In the genomic region with DNA sequence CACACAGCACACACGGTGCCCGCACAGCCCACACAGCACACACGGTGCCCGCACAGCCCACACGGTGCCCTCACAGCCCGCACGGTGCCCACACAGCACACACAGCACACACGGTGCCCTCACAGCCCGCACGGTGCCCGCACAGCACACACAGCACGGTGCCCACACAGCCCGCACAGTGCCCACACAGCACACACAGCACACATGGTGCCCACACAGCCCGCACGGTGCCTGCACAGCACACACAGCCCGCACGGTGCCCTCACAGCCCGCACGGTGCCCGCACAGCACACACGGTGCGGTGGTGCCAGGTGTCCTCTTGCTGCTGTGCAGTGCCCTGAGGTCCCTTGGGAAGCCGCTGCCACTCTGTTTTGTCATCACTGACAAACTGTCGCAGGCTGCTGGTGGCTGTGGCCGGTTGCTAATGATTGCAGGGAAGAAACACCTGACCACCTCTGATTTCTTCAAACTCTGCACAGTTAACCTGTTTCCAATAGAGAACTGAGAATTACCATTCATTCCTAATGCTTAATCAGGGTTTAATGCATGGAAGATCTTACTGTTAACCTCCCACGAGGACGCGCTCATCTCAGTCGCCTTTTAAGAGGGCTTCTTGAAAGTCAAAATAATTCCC, we compare ENCODE assay signal across 16 cellular contexts.
DNase-seq lines count a peak whose midpoint lies in the region; ATAC-seq and TF ChIP-seq lines count a peak whose summit lies in the region.
"Had no signal": no experiment of that assay in that cellular context is flagged by ENCODE, and none has a peak within 500 bp of the region (broad histone marks: within the 10 kb centered on the region; RNA-seq: fewer than 3 reads in every experiment).

No MANE protein-coding gene starts in this region.

- peak; percentile 6; the same call in 1 of the 2 replicates for TF ChIP-seq CTCF in 22Rv1 (IDR thresholded peaks at IDR 0.05)
- TF ChIP-seq CTCF in chondrocyte (IDR thresholded peaks at IDR 0.05): no peak
- TF ChIP-seq CTCF in tibial artery (IDR thresholded peaks at IDR 0.05): no peak

- no peaks in the 10 kb centered on the region for H3K4me1 Mint-ChIP-seq in chondrocyte (ENCODE audit: low read depth)

- H3K27ac Mint-ChIP-seq in chondrocyte (ENCODE audit: unreplicated experiment): no peak overlapping the region

- no peak overlapping the region for H3K4me3 ChIP-seq in BLaER1 treated with 17β-estradiol and CSF1 and Interleukin-3, amounts not matched to agents 10 nM and 100 nM
- H3K4me3 ChIP-seq in tibial artery: no peak overlapping the region
- H3K4me3 ChIP-seq: left lung had no signal

- H3K9me3 Mint-ChIP-seq in chondrocyte (ENCODE audit: low read depth): no peaks in the 10 kb centered on the region

- no peaks in the 10 kb centered on the region for H3K36me3 Mint-ChIP-seq in chondrocyte (ENCODE audit: low read depth)

- intact Hi-C loops in tibial artery (cut with DNase I; ENCODE audit: low total_unique reads): no loop called here

- peaks cover 0 to 29% (median 7%) of the 10 kb centered on the region in 11 experiments; a peak in 9 of 22 replicates for H4K20me1 ChIP-seq in BLaER1 treated with 17β-estradiol and CSF1 and Interleukin-3, amounts not matched to agents 10 nM and 100 nM

- H3K27ac ChIP-seq in 22Rv1 (no peak overlapping the region), tibial artery (no peak overlapping the region)
- H3K27ac ChIP-seq in BLaER1 treated with 17β-estradiol and CSF1 and Interleukin-3, amounts not matched to agents 10 nM and 100 nM: no peak overlapping the region
- H3K27ac ChIP-seq: left lung had no signal

- H3K27me3 ChIP-seq in BLaER1 treated with 17β-estradiol and CSF1 and Interleukin-3, amounts not matched to agents 10 nM and 100 nM: no peaks in the 10 kb centered on the region; a peak in 1 of 22 replicates
- H3K27me3 ChIP-seq in tibial artery: no peaks in the 10 kb centered on the region

- H3K27me3 Mint-ChIP-seq in chondrocyte (ENCODE audit: low read depth): no peaks in the 10 kb centered on the region

- ATAC-seq in HG03342 (IDR thresholded peaks at IDR 0.05; ENCODE audit: unreplicated experiment): peak; percentile 74
- no peak for ATAC-seq in GM18517 (IDR thresholded peaks at IDR 0.05; ENCODE audit: unreplicated experiment)
- ATAC-seq: left lung had no signal

- no peaks in the 10 kb centered on the region for H3K9me3 ChIP-seq in BLaER1 treated with 17β-estradiol and CSF1 and Interleukin-3, amounts not matched to agents 10 nM and 100 nM (replicated peaks in 1 of 11)
- no peaks in the 10 kb centered on the region for H3K9me3 ChIP-seq in tibial artery
- H3K9me3 ChIP-seq: BE2C, left lung had no signal

- no peaks in the 10 kb centered on the region for H3K36me3 ChIP-seq in BLaER1 treated with 17β-estradiol and CSF1 and Interleukin-3, amounts not matched to agents 10 nM and 100 nM
- H3K36me3 ChIP-seq in tibial artery: no peaks in the 10 kb centered on the region
- H3K36me3 ChIP-seq: BE2C, left lung had no signal

- peak overlapping the region in 8 of 11 experiments; percentile 26 to 62 (median 58); a peak in 14 of 22 replicates for H3K4me2 ChIP-seq in BLaER1 treated with 17β-estradiol and CSF1 and Interleukin-3, amounts not matched to agents 10 nM and 100 nM

- H3K4me3 Mint-ChIP-seq in chondrocyte (ENCODE audit: unreplicated experiment): no peak overlapping the region

- H3K4me1 ChIP-seq in BLaER1 treated with 17β-estradiol and CSF1 and Interleukin-3, amounts not matched to agents 10 nM and 100 nM: peaks cover 0 to 8% (median 7%) of the 10 kb centered on the region in 10 experiments; a peak in 14 of 20 replicates
- H3K4me1 ChIP-seq in tibial artery: no peaks in the 10 kb centered on the region
- H3K4me1 ChIP-seq: BE2C, left lung had no signal

- 0 out of 22 replicates have a peak overlapping the region, but pooled peaks of 1 of the 11 experiments have one; percentile 9 for H3K9ac ChIP-seq in BLaER1 treated with 17β-estradiol and CSF1 and Interleukin-3, amounts not matched to agents 10 nM and 100 nM

- DNase-seq in chondrocyte (ENCODE audit: low spot score) (peak; percentile 62), T-helper 2 cell (no peak), tibial artery (no peak)
- DNase-seq: activated CD4-positive, CD25-positive, alpha-beta regulatory T cell treated with anti-CD3 and anti-CD28 coated beads, Interleukin-2, amount 50 U/mL, for 72 hours; activated CD8-positive, alpha-beta memory T cell treated with anti-CD3 and anti-CD28 coated beads, Interleukin-2, amount 50 U/mL, for 4 hours; activated gamma-delta T cell treated with Interleukin-2 at 50 U/mL for 16 hours; BE2C; DMS 273 treated with DMSO at 0.1 percent for 48 hours; left lung; NCI-H1930; SHP77 treated with DMSO at 0.1 percent for 48 hours; stimulated activated CD4-positive, alpha-beta T cell treated with anti-CD3 and anti-CD28 coated beads, Interleukin-2, amount 100 ng/mL, for 48 hours had no signal
